Comparison of ENCODE assay signal across 19 cellular contexts in genomic region chr2:6525371-6525770, GRCh38.
"Had no signal": no experiment of that assay in that cellular context is flagged by ENCODE, and none has a peak within 500 bp of the region (broad histone marks: within the 10 kb centered on the region; RNA-seq: fewer than 3 reads in every experiment).

No MANE protein-coding gene starts in this region.

- H3K27ac ChIP-seq: epithelial cell of prostate, lower lobe of right lung, testis had no signal

- H3K36me3 Mint-ChIP-seq: naive thymus-derived CD8-positive, alpha-beta T cell had no signal

- H3K9me3 ChIP-seq: lower lobe of right lung, testis had no signal

- H3K27me3 ChIP-seq: testis had no signal

- H3K27me3 Mint-ChIP-seq: activated CD4-positive, alpha-beta T cell treated with anti-CD3 and anti-CD28 coated beads, Interleukin-2, amount 10 ng/mL, durations not matched to agents 7 days and 5 days; activated T-helper 17 cell treated with anti-CD3 and anti-CD28 coated beads, Interleukin-2, amount 50 U/mL, for 72 hours; stimulated activated naive CD8-positive, alpha-beta T cell treated with anti-CD3 and anti-CD28 coated beads, Interleukin-15, amount 100 ng/mL, for 72 hours had no signal

- DNase-seq: activated CD4-positive, alpha-beta T cell treated with anti-CD3 and anti-CD28 coated beads, Interleukin-2, amount 10 ng/mL, durations not matched to agents 7 days and 5 days; activated CD4-positive, CD25-positive, alpha-beta regulatory T cell; activated naive CD4-positive, alpha-beta T cell treated with anti-CD3 and anti-CD28 coated beads for 36 hours; activated T-cell treated with anti-CD3 and anti-CD28 coated beads for 4 hours; caudate nucleus; cortex of kidney; effector CD8-positive, alpha-beta T cell; hippocampal formation; kidney glomerular epithelial cell; lower lobe of right lung; midbrain; naive thymus-derived CD8-positive, alpha-beta T cell; stimulated activated CD4-positive, alpha-beta T cell treated with anti-CD3 and anti-CD28 coated beads, Interleukin-15, amount 100 ng/mL, for 24 hours; stimulated activated CD4-positive, alpha-beta T cell treated with anti-CD3 and anti-CD28 coated beads, Interleukin-4, amount 100 ng/mL, for 24 hours; stimulated activated naive CD8-positive, alpha-beta T cell treated with anti-CD3 and anti-CD28 coated beads, Interleukin-15, amount 100 ng/mL, for 72 hours; T-helper 1 cell; testis had no signal

- H3K4me3 ChIP-seq: lower lobe of right lung, testis had no signal

- H3K4me1 Mint-ChIP-seq: activated CD4-positive, alpha-beta T cell treated with anti-CD3 and anti-CD28 coated beads, Interleukin-2, amount 10 ng/mL, durations not matched to agents 7 days and 5 days; activated T-helper 17 cell treated with anti-CD3 and anti-CD28 coated beads, Interleukin-2, amount 50 U/mL, for 72 hours; naive thymus-derived CD8-positive, alpha-beta T cell; stimulated activated naive CD8-positive, alpha-beta T cell treated with anti-CD3 and anti-CD28 coated beads, Interleukin-15, amount 100 ng/mL, for 72 hours had no signal

- H3K4me1 ChIP-seq: lower lobe of right lung, testis had no signal

- H3K36me3 ChIP-seq: lower lobe of right lung had no signal

- H3K9me3 Mint-ChIP-seq: activated CD4-positive, alpha-beta T cell treated with anti-CD3 and anti-CD28 coated beads, Interleukin-2, amount 10 ng/mL, durations not matched to agents 7 days and 5 days; activated naive CD4-positive, alpha-beta T cell treated with anti-CD3 and anti-CD28 coated beads for 36 hours; activated T-helper 17 cell treated with anti-CD3 and anti-CD28 coated beads, Interleukin-2, amount 50 U/mL, for 72 hours; naive thymus-derived CD8-positive, alpha-beta T cell; stimulated activated naive CD8-positive, alpha-beta T cell treated with anti-CD3 and anti-CD28 coated beads, Interleukin-15, amount 100 ng/mL, for 72 hours had no signal

- ATAC-seq: activated T-helper 17 cell treated with anti-CD3 and anti-CD28 coated beads, Interleukin-2, amount 50 U/mL, for 72 hours; lower lobe of right lung; naive thymus-derived CD8-positive, alpha-beta T cell; stimulated activated naive CD8-positive, alpha-beta T cell treated with anti-CD3 and anti-CD28 coated beads, Interleukin-15, amount 100 ng/mL, for 72 hours had no signal

- H3K27ac Mint-ChIP-seq: activated CD4-positive, alpha-beta T cell treated with anti-CD3 and anti-CD28 coated beads, Interleukin-2, amount 10 ng/mL, durations not matched to agents 7 days and 5 days; activated naive CD4-positive, alpha-beta T cell treated with anti-CD3 and anti-CD28 coated beads for 36 hours; activated T-helper 17 cell treated with anti-CD3 and anti-CD28 coated beads, Interleukin-2, amount 50 U/mL, for 72 hours; naive thymus-derived CD8-positive, alpha-beta T cell; stimulated activated naive CD8-positive, alpha-beta T cell treated with anti-CD3 and anti-CD28 coated beads, Interleukin-15, amount 100 ng/mL, for 72 hours had no signal

- H3K4me3 Mint-ChIP-seq: activated CD4-positive, alpha-beta T cell treated with anti-CD3 and anti-CD28 coated beads, Interleukin-2, amount 10 ng/mL, durations not matched to agents 7 days and 5 days; activated naive CD4-positive, alpha-beta T cell treated with anti-CD3 and anti-CD28 coated beads for 36 hours; activated T-helper 17 cell treated with anti-CD3 and anti-CD28 coated beads, Interleukin-2, amount 50 U/mL, for 72 hours; naive thymus-derived CD8-positive, alpha-beta T cell; stimulated activated naive CD8-positive, alpha-beta T cell treated with anti-CD3 and anti-CD28 coated beads, Interleukin-15, amount 100 ng/mL, for 72 hours had no signal
